8 cellular contexts compared by ENCODE assay signal in the genomic region with DNA sequence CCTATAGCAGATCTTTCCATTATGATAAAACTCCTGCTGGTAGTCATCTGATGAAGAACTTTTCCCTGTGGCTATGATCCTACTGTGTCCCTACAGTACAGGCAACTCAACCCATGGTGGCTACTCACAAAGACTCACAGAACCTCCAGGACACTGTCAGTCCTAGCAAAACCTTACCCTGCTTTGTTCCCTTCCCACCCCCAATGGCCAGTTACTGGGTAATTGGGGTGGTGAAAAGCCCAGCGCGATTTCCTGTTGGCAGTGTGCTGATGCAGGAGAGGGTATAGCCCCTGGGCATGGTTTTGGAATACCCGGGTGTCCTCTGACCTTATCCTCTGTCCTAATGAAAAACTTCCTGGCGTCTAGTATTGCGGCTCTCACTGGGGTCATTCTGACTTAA. TPM values are rescaled to one million over a fixed set of nuclear protein-coding genes. Genes with fewer than 3 reads are reported as not detected.
DNase-seq lines count a peak whose midpoint lies in the region; ATAC-seq, FAIRE-seq and TF ChIP-seq lines count a peak whose summit lies in the region.
"Had no signal": no experiment of that assay in that cellular context is flagged by ENCODE, and none has a peak within 500 bp of the region (broad histone marks: within the 10 kb centered on the region; RNA-seq: fewer than 3 reads in every experiment).

No MANE protein-coding gene starts in this region.

- TF ChIP-seq CTCF in Loucy (conservative IDR thresholded peaks at IDR 0.05; ENCODE audit: low read length) (no peak), GM12878 (IDR thresholded peaks at IDR 0.05 in 2 of 3, conservative IDR thresholded peaks at IDR 0.05 in 1 of 3; ENCODE audit: control insufficient read depth in 2 of 3, extremely low read depth in 1 of 3, insufficient read depth in 1 of 3, low read depth in 3 of 3, low read length in 3 of 3) (no peak), keratinocyte (optimal IDR thresholded peaks at IDR 0.05 in 1 of 3, IDR thresholded peaks at IDR 0.05 in 1 of 3, conservative IDR thresholded peaks at IDR 0.05 in 1 of 3; ENCODE audit: extremely low read depth in 1 of 3, insufficient read depth in 2 of 3, low read length in 3 of 3) (no peak), suprapubic skin (IDR thresholded peaks at IDR 0.05) (no peak)

- dilution Hi-C loops in keratinocyte (cut with MboI; ENCODE audit: extremely low pct_ligation_motif_present, low sequenced_read_pairs): no loop called here

- TF ChIP-seq RAD21 in GM12878 (IDR thresholded peaks at IDR 0.05; ENCODE audit: insufficient read depth, low read depth, low read length): no peak

- FAIRE-seq in GM12878 (lab: Jason Lieb, UNC): no peak
- no peak for FAIRE-seq in keratinocyte (lab: Jason Lieb, UNC)

- no peak for TF ChIP-seq EP300 in GM12878 (IDR thresholded peaks at IDR 0.05; ENCODE audit: borderline replicate concordance in 1 of 2, control insufficient read depth in 1 of 2, low read depth in 2 of 2, low read length in 2 of 2)
- TF ChIP-seq EP300 in suprapubic skin (IDR thresholded peaks at IDR 0.05): no peak

- H3K9me3 ChIP-seq in Loucy (ENCODE audit: insufficient read depth, low read depth, low read length) (peaks cover 5% of the 10 kb centered on the region; the same call in 1 of the 2 replicates), GM12878 (replicated peaks; ENCODE audit: control insufficient read depth, insufficient read depth, low read length) (peaks cover 14% of the 10 kb centered on the region), keratinocyte (ENCODE audit: control insufficient read depth, low read depth, low read length) (peaks cover 3% of the 10 kb centered on the region), suprapubic skin (no peaks in the 10 kb centered on the region)

- H3K27me3 ChIP-seq in Loucy (ENCODE audit: insufficient read depth, low read length, poor library complexity, severe bottlenecking) (no peaks in the 10 kb centered on the region), GM12878 (replicated peaks in 1 of 2; ENCODE audit: control insufficient read depth in 2 of 2, insufficient read depth in 2 of 2, low read length in 1 of 2) (no peaks in the 10 kb centered on the region), keratinocyte (ENCODE audit: control insufficient read depth, extremely low read depth, insufficient read depth, low read length) (no peaks in the 10 kb centered on the region), suprapubic skin (no peaks in the 10 kb centered on the region)

- WGBS in GM12878 (ENCODE audit: insufficient coverage, insufficient replicate concordance, low lambda C conversion rate, missing lambda C conversion rate): 98% methylated on average over 5 of the region's 5 CpGs
- WGBS in suprapubic skin: 30% methylated on average over 5 of the region's 5 CpGs

- peak overlapping the region; percentile 92 for H3K4me2 ChIP-seq in Loucy (ENCODE audit: low read depth, low read length, poor library complexity, severe bottlenecking)
- H3K4me2 ChIP-seq in GM12878 (ENCODE audit: control insufficient read depth, insufficient read depth): peak overlapping the region; percentile 32
- peak overlapping the region; percentile 100 for H3K4me2 ChIP-seq in keratinocyte (ENCODE audit: control insufficient read depth, extremely low read depth, insufficient read depth, low read depth, low read length)

- no peak overlapping the region for H2AFZ ChIP-seq in Loucy (ENCODE audit: low read length)
- no peak overlapping the region; the same call in none of the 2 replicates for H2AFZ ChIP-seq in GM12878 (ENCODE audit: control insufficient read depth, low read depth, low read length)
- no peak overlapping the region for H2AFZ ChIP-seq in keratinocyte (ENCODE audit: control insufficient read depth, low read length)

- peak overlapping the region; percentile 75 for H3K4me3 ChIP-seq in Loucy (ENCODE audit: low read length, poor library complexity, severe bottlenecking)
- H3K4me3 ChIP-seq in GM12878: peak overlapping the region; percentile 90; the same call in 1 of the 2 replicates
- H3K4me3 ChIP-seq in keratinocyte (ENCODE audit: control insufficient read depth in 2 of 3, extremely low read depth in 1 of 3, insufficient read depth in 2 of 3, low read depth in 1 of 3, low read length in 3 of 3): peak overlapping the region in 2 of 3 experiments; percentile 77 to 89
- peak overlapping the region; percentile 63 for H3K4me3 ChIP-seq in suprapubic skin

- TF ChIP-seq POLR2A in GM12878 (IDR thresholded peaks at IDR 0.05; ENCODE audit: low read depth, low read length): no peak
- no peak for TF ChIP-seq POLR2A in suprapubic skin (IDR thresholded peaks at IDR 0.05)

- H3K9ac ChIP-seq in Loucy (ENCODE audit: low read depth, low read length, poor library complexity, severe bottlenecking) (no peak overlapping the region), GM12878 (ENCODE audit: control insufficient read depth, insufficient read depth, low read length) (no peak overlapping the region; the same call in 1 of the 2 replicates), keratinocyte (ENCODE audit: control insufficient read depth, extremely low read depth, insufficient read depth, low read length) (no peak overlapping the region)

- POLR2A ChIA-PET in GM12878 (lab: Charles Lee): interaction anchor here (0.8 to 1.0 kb wide), 2 partner anchors 9 to 103 kb away, joined by 3 read pairs; no protein-coding TSS in a partner anchor

- H3K27ac ChIP-seq in GM12878 (ENCODE audit: control insufficient read depth, insufficient read depth) (0 out of 2 replicates have a peak overlapping the region, but pooled peaks have one; percentile 93), keratinocyte (ENCODE audit: control insufficient read depth, insufficient read depth, low read length) (no peak overlapping the region), suprapubic skin (peak overlapping the region; percentile 91)

- H4K20me1 ChIP-seq in Loucy (ENCODE audit: insufficient read depth, low read length, poor library complexity, severe bottlenecking) (no peaks in the 10 kb centered on the region), GM12878 (ENCODE audit: control insufficient read depth, insufficient read depth) (no peaks in the 10 kb centered on the region), keratinocyte (ENCODE audit: control insufficient read depth, extremely low read depth, insufficient read depth, low read length) (no peaks in the 10 kb centered on the region)

- no peaks in the 10 kb centered on the region for H3K9me1 ChIP-seq in keratinocyte (ENCODE audit: control insufficient read depth, extremely low read depth, insufficient read depth, low read length)

- no peaks in the 10 kb centered on the region for H3K9me2 ChIP-seq in Loucy (replicated peaks; ENCODE audit: low read depth, low read length)

- SMC1A ChIA-PET in GM12878 (lab: Charles Lee; ENCODE audit: uncharacterized antibody, unreplicated experiment): interaction anchor here (0.6 to 1.5 kb wide), 3 partner anchors 15 to 49 kb away, joined by 3 to 4 read pairs (median 3); no protein-coding TSS in a partner anchor

- CTCF ChIA-PET in GM12878 (lab: Yijun Ruan, JAX): no interaction called here

- RAD21 ChIA-PET in GM12878 (lab: Charles Lee; ENCODE audit: unreplicated experiment): interaction anchor here (1.6 kb wide), 1 partner anchor 111 kb away, joined by 5 read pairs; no protein-coding TSS in a partner anchor

- in situ Hi-C loops in GM12878 (cut with MboI): no loop called here

- H3K4me1 ChIP-seq in Loucy (ENCODE audit: insufficient read depth, low read length, poor library complexity, severe bottlenecking) (no peaks in the 10 kb centered on the region), GM12878 (ENCODE audit: control insufficient read depth, insufficient read depth, low read length) (peaks cover 5% of the 10 kb centered on the region; the same call in 1 of the 2 replicates), keratinocyte (ENCODE audit: control insufficient read depth, extremely low read depth, insufficient read depth, low read length) (peaks cover 27% of the 10 kb centered on the region), suprapubic skin (peaks cover 37% of the 10 kb centered on the region)

- BruUV-seq in GM12878 (replicated peaks; lab: Mats Ljungman, UMichigan): no TSS peak

- H3K79me2 ChIP-seq in Loucy (ENCODE audit: insufficient read depth, low read length): no peaks in the 10 kb centered on the region
- H3K79me2 ChIP-seq in GM12878 (ENCODE audit: control insufficient read depth, insufficient read depth, low read length): peaks cover 46% of the 10 kb centered on the region
- H3K79me2 ChIP-seq in keratinocyte (ENCODE audit: control insufficient read depth, insufficient read depth, low read length): no peaks in the 10 kb centered on the region

- ATAC-seq in GM12878 (no peak), HG02798 (IDR thresholded peaks at IDR 0.05; ENCODE audit: poor library complexity, unreplicated experiment) (no peak)

- intact Hi-C loops in GM12878 (cut with micrococcal nuclease; ENCODE audit: unreplicated experiment): no loop called here

- DNase-seq in GM12878 (ENCODE audit: low read depth, low spot score) (no peak), keratinocyte (ENCODE audit: low read depth, low spot score) (no peak), suprapubic skin (ENCODE audit: low spot score in 2 of 2) (peak in 1 of 2 donors; percentile 68), SHP77 (lab: John Stamatoyannopoulos, UW) (no peak), NCI-H510A (lab: John Stamatoyannopoulos, UW) (no peak)
- DNase-seq: NCI-H1436 treated with DMSO at 0.1 percent for 48 hours had no signal

- no peaks in the 10 kb centered on the region for H3F3A ChIP-seq in Loucy (ENCODE audit: low read depth)

- H3K36me3 ChIP-seq in Loucy (ENCODE audit: insufficient read depth, low read length) (no peaks in the 10 kb centered on the region), GM12878 (ENCODE audit: control insufficient read depth in 2 of 2, insufficient read depth in 2 of 2, low read length in 1 of 2) (no peaks in the 10 kb centered on the region), keratinocyte (ENCODE audit: control insufficient read depth in 2 of 2, extremely low read depth in 1 of 2, insufficient read depth in 2 of 2, low read length in 2 of 2) (no peaks in the 10 kb centered on the region), suprapubic skin (no peaks in the 10 kb centered on the region)

RNA-seq across cellular contexts. Expression of a gene that starts 0.5 kb away (rescaled TPM):
- 21.2 and 22.8 TPM in 2 replicates for total RNA-seq in GM12878 (2013; cell fraction: nucleolus; rRNA removed)
- 19.0 and 20.1 TPM in 2 replicates for total RNA-seq in GM12878 (2014; rRNA removed)
- 19.9 and 20.7 TPM in 2 replicates for total RNA-seq in GM12878 (2014; rRNA removed; fragmentation: Illumina TruSeq; extraction: Trizol)
- 18.6 and 20.6 TPM in 2 replicates for total RNA-seq in GM12878 (2021)
- polyA plus RNA-seq in GM12878 (2011; ENCODE audit: low read depth): 7.7 TPM
- polyA plus RNA-seq in GM12878 (2011; rRNA removed): 15.6 and 15.7 TPM in 2 replicates
- 10.2 and 10.8 TPM in 2 replicates for polyA plus RNA-seq in GM12878 (2011; cell fraction: cytosol; rRNA removed)
- polyA plus RNA-seq in GM12878 (2011; cell fraction: nucleus; rRNA removed): 20.3 and 21.1 TPM in 2 replicates
- polyA plus RNA-seq in GM12878 (2012): 8.2 and 10.7 TPM in 2 replicates
- polyA plus RNA-seq in GM12878 (2014; fragmentation: Illumina TruSeq; extraction: Trizol): 25.0 and 28.4 TPM in 2 replicates
- polyA plus RNA-seq in GM12878 (2014; fragmentation: Nextera tagmentation; extraction: Ambion mirVana): 1 to 10 TPM; 8.1 to 9.4 TPM
- 15.8 and 17.9 TPM in 2 replicates for polyA plus RNA-seq in GM12878 (2014; rRNA removed)
- 10 to 100 TPM; 19.0 to 20.9 TPM for polyA plus RNA-seq in GM12878 (2016; fragmentation: Nextera tagmentation; extraction: Ambion mirVana)
- 17.5 and 18.9 TPM in 2 replicates for polyA minus RNA-seq in GM12878 (2011; rRNA and poly(A)+ RNA removed)
- 3.3 and 5.4 TPM in 2 replicates for polyA minus RNA-seq in GM12878 (2011; cell fraction: cytosol; rRNA and poly(A)+ RNA removed)
- polyA minus RNA-seq in GM12878 (2011; cell fraction: nucleus; rRNA and poly(A)+ RNA removed): 16.0 and 26.8 TPM in 2 replicates
- polyA plus RNA-seq in keratinocyte: 0.88 to 1.5 TPM (median 1.2 TPM) in 3 replicates
- 0.65 TPM for polyA plus RNA-seq in keratinocyte (2011; ENCODE audit: low read depth)
- polyA plus RNA-seq in keratinocyte (2011; cell fraction: cytosol; rRNA removed): 0.78 and 0.83 TPM in 2 replicates
- 1.1 and 1.4 TPM in 2 replicates for polyA plus RNA-seq in keratinocyte (2011; cell fraction: nucleus; rRNA removed)
- polyA plus RNA-seq in keratinocyte (2012; ENCODE audit: low replicate concordance): 0.69 and 1.1 TPM in 2 replicates
- 0.82 to 1.8 TPM (median 1.5 TPM) in 3 replicates for polyA minus RNA-seq in keratinocyte
- polyA minus RNA-seq in keratinocyte (2011; cell fraction: cytosol; rRNA and poly(A)+ RNA removed): 0.58 TPM
- polyA minus RNA-seq in keratinocyte (2011; cell fraction: nucleus; rRNA and poly(A)+ RNA removed): 0.63 and 1.2 TPM in 2 replicates
- 10 to 100 TPM; 10.6 to 13.8 (median 11.3) TPM for total RNA-seq in suprapubic skin

Comparison
In these comparisons a context has a peak if more than half of its experiments do, and no peak if none do; other contexts are left out.
1. H3K4me2 ChIP-seq: peak in every context shown above with its lines; median percentile 100 in keratinocyte; 92 in Loucy; 32 in GM12878.